8 cellular contexts compared by ENCODE assay signal in the genomic region with DNA sequence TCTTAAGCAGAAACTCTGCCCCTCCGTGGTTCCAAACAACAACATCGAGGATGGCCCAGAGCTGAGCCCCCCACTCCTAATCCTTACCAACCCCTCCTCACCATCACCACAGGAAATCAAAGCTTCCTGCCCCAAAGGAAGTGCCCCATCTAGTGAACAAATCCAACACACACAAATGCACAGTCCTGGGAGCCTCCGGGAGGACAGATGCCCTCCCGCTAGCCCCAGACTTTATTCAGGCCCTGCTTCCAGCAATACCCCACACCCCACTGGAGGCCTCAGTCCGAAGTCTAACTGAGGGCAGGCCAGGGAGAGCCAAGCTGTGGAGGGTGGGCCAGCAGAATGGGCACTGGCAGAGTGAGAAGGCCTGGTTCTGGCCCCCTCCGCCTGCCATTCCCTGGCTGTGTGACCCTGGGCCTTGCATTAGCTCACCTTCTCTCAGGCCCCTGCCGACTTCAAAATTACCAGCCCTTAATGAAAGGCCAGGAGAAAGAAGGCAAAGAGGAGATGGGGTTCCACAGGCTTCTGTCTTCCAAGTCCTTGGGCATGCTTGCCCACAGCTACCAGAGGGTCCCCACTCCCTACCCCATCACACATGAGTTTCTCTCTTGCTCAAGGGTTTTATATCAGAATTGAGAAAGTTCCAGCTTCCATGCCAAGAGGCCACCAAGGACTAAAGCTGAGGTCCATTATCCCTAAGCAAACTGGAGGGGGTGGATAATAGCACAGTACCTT. TPM values are rescaled to one million over a fixed set of nuclear protein-coding genes. Genes with fewer than 3 reads are reported as not detected.
DNase-seq lines count a peak whose midpoint lies in the region; ATAC-seq, FAIRE-seq and TF ChIP-seq lines count a peak whose summit lies in the region.

No MANE protein-coding gene starts in this region.

- no peaks in the 10 kb centered on the region for H3K36me3 Mint-ChIP-seq in MCF 10A (ENCODE audit: insufficient read depth, unreplicated experiment)

- no peaks in the 10 kb centered on the region for H3K9me3 Mint-ChIP-seq in MCF 10A (ENCODE audit: unreplicated experiment)

- H3K4me3 ChIP-seq in A549 (peak overlapping the region; percentile 7; the same call in 1 of the 3 replicates), HUES6 (ENCODE audit: low read depth, low read length) (peak overlapping the region; percentile 90; the same call in 1 of the 2 replicates), mononuclear cell (ENCODE audit: low read length) (peak overlapping the region; percentile 62)

- intact Hi-C loops in MCF 10A (cut with micrococcal nuclease): loop anchor here (5.0 kb wide), 1 partner anchor 40 kb away; no protein-coding TSS in a partner anchor

- peaks cover 9% of the 10 kb centered on the region; the same call in 1 of the 2 replicates for H3K36me3 ChIP-seq in HUES6 (ENCODE audit: control insufficient read depth, insufficient read depth, low read length)

- TSS peak; percentile 18 for BruUV-seq in MCF 10A (replicated peaks; lab: Mats Ljungman, UMichigan)

- peak overlapping the region; percentile 98 for H3K4me3 Mint-ChIP-seq in MCF 10A (ENCODE audit: unreplicated experiment)

- CTCF ChIA-PET in A549 (lab: Yijun Ruan, JAX): interaction anchor here (0.7 to 59.0 kb wide), 18 partner anchors 10 to 111 kb away, joined by 3 to 1532 read pairs (median 7); a partner anchor contains a TSS
- CTCF ChIA-PET in MCF 10A (lab: Yijun Ruan, JAX): interaction anchor here (0.6 to 4.2 kb wide), 18 partner anchors 9 to 537 kb away, joined by 3 to 33 read pairs (median 4); a partner anchor contains a TSS

- 51% methylated on average over 6 of the region's 7 CpGs for WGBS in A549 (ENCODE audit: missing lambda C conversion rate)

- H3K4me2 ChIP-seq in A549: peak overlapping the region; percentile 95

- DNase-seq in A549 (ENCODE audit: low read depth in 1 of 2, low spot score in 1 of 2) (peak in 1 of 2 experiments; percentile 23), MCF 10A (ENCODE audit: unreplicated experiment) (no peak), NCI-H2227 (lab: John Stamatoyannopoulos, UW; ENCODE audit: unreplicated experiment) (no peak), superior temporal gyrus (ENCODE audit: extremely low spot score) (no peak), NCI-H2029 (lab: John Stamatoyannopoulos, UW) (no peak)
- no peak for DNase-seq in stimulated activated naive CD4-positive, alpha-beta T cell treated with Interleukin-2 at 50 U/mL for 16 hours (lab: John Stamatoyannopoulos, UW)

- H3K4me1 Mint-ChIP-seq in MCF 10A (ENCODE audit: insufficient read depth, unreplicated experiment): peaks cover 68% of the 10 kb centered on the region

- no peak for TF ChIP-seq POLR2A in A549 (IDR thresholded peaks at IDR 0.05; ENCODE audit: low read length)

- H3K27ac ChIP-seq in A549 (peak overlapping the region; percentile 96 to 100), HUES6 (ENCODE audit: low read depth, low read length) (peak overlapping the region; percentile 48)

- H3K27me3 ChIP-seq in HUES6 (ENCODE audit: control insufficient read depth, insufficient read depth, low read length) (no peaks in the 10 kb centered on the region), mononuclear cell (ENCODE audit: insufficient read depth, low read length) (no peaks in the 10 kb centered on the region)

- POLR2A ChIA-PET in A549 (lab: Yijun Ruan, JAX): interaction anchor here (0.7 to 1.4 kb wide), 2 partner anchors 12 to 111 kb away, joined by 3 to 4 read pairs; a partner anchor contains a TSS
- POLR2A ChIA-PET in MCF 10A (lab: Yijun Ruan, JAX): interaction anchor here (0.7 to 5.9 kb wide), 5 partner anchors 9 to 292 kb away, joined by 3 to 110 read pairs (median 4); no protein-coding TSS in a partner anchor

- TF ChIP-seq CTCF in A549 (IDR thresholded peaks at IDR 0.05) (0 out of 3 replicates have a peak, but pooled peaks have one; percentile 20), MCF 10A (IDR thresholded peaks at IDR 0.05; ENCODE audit: unreplicated experiment) (no peak)

- H3K9me3 ChIP-seq in A549 (no peaks in the 10 kb centered on the region), HUES6 (ENCODE audit: control insufficient read depth, insufficient read depth, low read depth, low read length) (no peaks in the 10 kb centered on the region), mononuclear cell (ENCODE audit: low read depth, low read length) (no peaks in the 10 kb centered on the region)

- TF ChIP-seq EP300 in A549 (IDR thresholded peaks at IDR 0.05): no peak

- no peak for ATAC-seq in A549

- TF ChIP-seq RAD21 in A549 (conservative IDR thresholded peaks at IDR 0.05 in 1 of 2, IDR thresholded peaks at IDR 0.05 in 1 of 2): peak; percentile 13 to 26; a peak in 1 of 5 replicates

- FAIRE-seq in A549 (lab: Jason Lieb, UNC): no peak

- peak overlapping the region; percentile 47 for H3K9ac ChIP-seq in HUES6 (ENCODE audit: low read length)

- H3K4me1 ChIP-seq in A549 (peaks cover 71% of the 10 kb centered on the region), HUES6 (ENCODE audit: control insufficient read depth, insufficient read depth, low read length) (peaks cover 70% of the 10 kb centered on the region), mononuclear cell (ENCODE audit: insufficient read depth, low read length) (peaks cover 86% of the 10 kb centered on the region)

- peak overlapping the region; percentile 91 for H3K27ac Mint-ChIP-seq in MCF 10A (ENCODE audit: low read depth, unreplicated experiment)

- H3K27me3 Mint-ChIP-seq in MCF 10A (ENCODE audit: insufficient read depth, unreplicated experiment): no peaks in the 10 kb centered on the region

TF ChIP-seq in A549, 52 proteins besides CTCF, POLR2A, EP300 and RAD21:
- no peak for TF ChIP-seq NFE2L2 (conservative IDR thresholded peaks at IDR 0.05; ENCODE audit: low read length)
- TF ChIP-seq SMC3 (IDR thresholded peaks at IDR 0.05): no peak; the same call in 2 of the 3 replicates
- no peak for TF ChIP-seq PHF8 (IDR thresholded peaks at IDR 0.05; ENCODE audit: borderline replicate concordance, low read depth)
- no peak for TF ChIP-seq NPAS2 (CRISPR knock-in tag; IDR thresholded peaks at IDR 0.05; ENCODE audit: borderline replicate concordance)
- no peak for TF ChIP-seq FOXS1 (CRISPR knock-in tag; IDR thresholded peaks at IDR 0.05)
- TF ChIP-seq KDM5A (IDR thresholded peaks at IDR 0.05): no peak
- no peak for TF ChIP-seq ZC3H11A (IDR thresholded peaks at IDR 0.05)
- TF ChIP-seq MYC (IDR thresholded peaks at IDR 0.05; ENCODE audit: borderline replicate concordance, low read length): no peak
- TF ChIP-seq ZSCAN20 (CRISPR knock-in tag; IDR thresholded peaks at IDR 0.05): no peak
- TF ChIP-seq, protein P1, sequence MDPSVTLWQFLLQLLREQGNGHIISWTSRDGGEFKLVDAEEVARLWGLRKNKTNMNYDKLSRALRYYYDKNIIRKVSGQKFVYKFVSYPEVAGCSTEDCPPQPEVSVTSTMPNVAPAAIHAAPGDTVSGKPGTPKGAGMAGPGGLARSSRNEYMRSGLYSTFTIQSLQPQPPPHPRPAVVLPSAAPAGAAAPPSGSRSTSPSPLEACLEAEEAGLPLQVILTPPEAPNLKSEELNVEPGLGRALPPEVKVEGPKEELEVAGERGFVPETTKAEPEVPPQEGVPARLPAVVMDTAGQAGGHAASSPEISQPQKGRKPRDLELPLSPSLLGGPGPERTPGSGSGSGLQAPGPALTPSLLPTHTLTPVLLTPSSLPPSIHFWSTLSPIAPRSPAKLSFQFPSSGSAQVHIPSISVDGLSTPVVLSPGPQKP (IDR thresholded peaks at IDR 0.05; ENCODE audit: low read depth, low read length): no peak
- no peak for TF ChIP-seq ESRRA (IDR thresholded peaks at IDR 0.05; ENCODE audit: borderline replicate concordance, low read length)
- no peak for TF ChIP-seq TFCP2L1 (CRISPR knock-in tag; IDR thresholded peaks at IDR 0.05)
- TF ChIP-seq EHF (CRISPR knock-in tag; IDR thresholded peaks at IDR 0.05): no peak
- TF ChIP-seq FOSB (CRISPR knock-in tag; IDR thresholded peaks at IDR 0.05): no peak
- TF ChIP-seq RCOR1 (IDR thresholded peaks at IDR 0.05; ENCODE audit: low read depth, low read length): no peak
- TF ChIP-seq ZFP36 (IDR thresholded peaks at IDR 0.05; ENCODE audit: borderline replicate concordance, partially characterized antibody): no peak

RNA-seq across cellular contexts. Expression of a gene that starts 2.3 kb away (rescaled TPM):
- polyA plus RNA-seq in A549 (2011; rRNA removed): 17.2 and 20.8 TPM in 2 replicates
- 42.9 and 56.8 TPM in 2 replicates for polyA plus RNA-seq in A549 (2012; cell fraction: cytosol; rRNA removed)
- polyA plus RNA-seq in A549 (2012; cell fraction: nucleus; rRNA removed): 170 and 171 TPM in 2 replicates
- 34.1 to 38.9 TPM (median 36.0 TPM) in 3 replicates for polyA plus RNA-seq in A549 (2017; fragmentation: RNase III; extraction: RNeasy Plus Mini Kit Qiagen cat#74134 plus additional on column Dnase treatment)
- 20.2 and 26.1 TPM in 2 replicates for polyA minus RNA-seq in A549 (2011; rRNA and poly(A)+ RNA removed)
- total RNA-seq in MCF 10A (2022): 65.0 and 80.1 TPM in 2 replicates
- 25.4 TPM for total RNA-seq in mononuclear cell

RNA-seq across cellular contexts. Expression of a gene that starts 44.4 kb away (rescaled TPM):
- polyA plus RNA-seq in A549 (2011; rRNA removed) (25.1 and 27.3 TPM in 2 replicates), A549 (2017; fragmentation: RNase III; extraction: RNeasy Plus Mini Kit Qiagen cat#74134 plus additional on column Dnase treatment) (32.6 to 35.2 TPM (median 33.3 TPM) in 3 replicates)
- polyA plus RNA-seq in A549 (2012; cell fraction: cytosol; rRNA removed): 27.5 and 39.0 TPM in 2 replicates
- polyA plus RNA-seq in A549 (2012; cell fraction: nucleus; rRNA removed): 43.0 and 43.8 TPM in 2 replicates
- 37.7 and 42.9 TPM in 2 replicates for polyA minus RNA-seq in A549 (2011; rRNA and poly(A)+ RNA removed)
- total RNA-seq in MCF 10A (2022) (19.4 and 20.2 TPM in 2 replicates), mononuclear cell (3.8 TPM)

RNA-seq across cellular contexts. Expression of a gene that starts 58.8 kb away (rescaled TPM):
- polyA plus RNA-seq in A549 (2011; rRNA removed) (0.70 and 0.75 TPM in 2 replicates), A549 (2017; fragmentation: RNase III; extraction: RNeasy Plus Mini Kit Qiagen cat#74134 plus additional on column Dnase treatment) (0.69 to 0.89 TPM (median 0.88 TPM) in 3 replicates)
- polyA plus RNA-seq in A549 (2012; cell fraction: cytosol; rRNA removed): 0.69 and 0.70 TPM in 2 replicates
- 2.3 and 2.9 TPM in 2 replicates for polyA plus RNA-seq in A549 (2012; cell fraction: nucleus; rRNA removed)
- polyA minus RNA-seq in A549 (2011; rRNA and poly(A)+ RNA removed): 1.8 and 2.2 TPM in 2 replicates
- total RNA-seq in MCF 10A (2022) (1.4 and 3.4 TPM in 2 replicates), mononuclear cell (0.42 TPM)

Comparison
In these comparisons a context has a peak if more than half of its experiments do, and no peak if none do; other contexts are left out.
1. H3K4me3 ChIP-seq: peak in every context shown above with its lines; median percentile 90 in HUES6; 62 in mononuclear cell; 7 in A549.